ENCODE assay signal across 8 cellular contexts in genomic region chr10:6171891-6172354, GRCh38. TPM values are rescaled to one million over a fixed set of nuclear protein-coding genes. Genes with fewer than 3 reads are reported as not detected.
DNase-seq lines count a peak whose midpoint lies in the region; ATAC-seq lines count a peak whose summit lies in the region.

No MANE protein-coding gene starts in this region.

- no peaks in the 10 kb centered on the region for H3K27me3 ChIP-seq in subcutaneous abdominal adipose tissue (ENCODE audit: control insufficient read depth in 5 of 5, insufficient read depth in 4 of 5, low read length in 5 of 5)

- H3K27ac Mint-ChIP-seq in activated naive CD8-positive, alpha-beta T cell treated with anti-CD3 and anti-CD28 coated beads for 36 hours: peak overlapping the region; percentile 55

- H3K4me1 ChIP-seq in subcutaneous abdominal adipose tissue (ENCODE audit: control insufficient read depth in 5 of 5, insufficient read depth in 5 of 5, low read length in 5 of 5): peaks cover 16 to 92% (median 78%) of the 10 kb centered on the region in 5 donors

- no peak overlapping the region for H3K4me3 Mint-ChIP-seq in activated naive CD8-positive, alpha-beta T cell treated with anti-CD3 and anti-CD28 coated beads for 36 hours

- peaks cover 83% of the 10 kb centered on the region for H3K4me1 Mint-ChIP-seq in activated naive CD8-positive, alpha-beta T cell treated with anti-CD3 and anti-CD28 coated beads for 36 hours

- no peaks in the 10 kb centered on the region for H3K9me3 ChIP-seq in subcutaneous abdominal adipose tissue (ENCODE audit: control insufficient read depth in 5 of 5, low read length in 5 of 5)

- H3K9ac ChIP-seq in subcutaneous abdominal adipose tissue (ENCODE audit: low read length in 5 of 5): peak overlapping the region in 3 of 5 donors; percentile 6 to 71 (median 48)

- ATAC-seq in GM18519 (IDR thresholded peaks at IDR 0.05; ENCODE audit: low FRiP score, unreplicated experiment): no peak
- ATAC-seq in GM21528 (IDR thresholded peaks at IDR 0.05; ENCODE audit: low FRiP score, unreplicated experiment): no peak
- ATAC-seq in HG02623 (IDR thresholded peaks at IDR 0.05; ENCODE audit: unreplicated experiment): no peak

- H3K4me3 ChIP-seq in subcutaneous abdominal adipose tissue (ENCODE audit: low read depth in 1 of 5, low read length in 5 of 5): peak overlapping the region in 4 of 5 donors; percentile 13 to 56 (median 32)

- H3K27ac ChIP-seq in subcutaneous abdominal adipose tissue (ENCODE audit: low read depth, low read length): peak overlapping the region; percentile 91

- no peaks in the 10 kb centered on the region for H3K27me3 Mint-ChIP-seq in activated naive CD8-positive, alpha-beta T cell treated with anti-CD3 and anti-CD28 coated beads for 36 hours

- DNase-seq in activated effector memory CD4-positive, alpha-beta T cell treated with anti-CD3 and anti-CD28 coated beads, Interleukin-2, amount 50 U/mL, for 16 hours: peak; percentile 68
- DNase-seq in activated effector memory CD4-positive, alpha-beta T cell treated with Interleukin-2 at 50 U/mL for 16 hours: no peak
- DNase-seq in activated naive CD8-positive, alpha-beta T cell treated with anti-CD3 and anti-CD28 coated beads for 36 hours: no peak
- peak; percentile 89 for DNase-seq in inferior parietal cortex (ENCODE audit: extremely low spot score)

- H3K9me3 Mint-ChIP-seq in activated naive CD8-positive, alpha-beta T cell treated with anti-CD3 and anti-CD28 coated beads for 36 hours: no peaks in the 10 kb centered on the region

- H3K36me3 ChIP-seq in subcutaneous abdominal adipose tissue (ENCODE audit: control insufficient read depth in 5 of 5, insufficient read depth in 5 of 5, low read length in 5 of 5): peaks cover 0 to 7% (median 6%) of the 10 kb centered on the region in 5 donors

- H3K36me3 Mint-ChIP-seq in activated naive CD8-positive, alpha-beta T cell treated with anti-CD3 and anti-CD28 coated beads for 36 hours: peaks cover 45% of the 10 kb centered on the region

RNA-seq across cellular contexts. Expression of gene PFKFB3, which starts 30.8 kb away (rescaled TPM):
- 10 to 100 TPM; 72.6 to 73.0 TPM for total RNA-seq in activated naive CD8-positive, alpha-beta T cell treated with anti-CD3 and anti-CD28 coated beads for 36 hours

Comparison
In these comparisons a context has a peak if more than half of its experiments do, and no peak if none do; other contexts are left out.
1. DNase-seq: peak in activated effector memory CD4-positive, alpha-beta T cell treated with anti-CD3 and anti-CD28 coated beads, Interleukin-2, amount 50 U/mL, for 16 hours (single experiment) and inferior parietal cortex (single experiment); none in activated effector memory CD4-positive, alpha-beta T cell treated with Interleukin-2 at 50 U/mL for 16 hours (single experiment) and activated naive CD8-positive, alpha-beta T cell treated with anti-CD3 and anti-CD28 coated beads for 36 hours (single experiment).